In genomic region chr17:65531508-65532431, GRCh38 we compare ENCODE assay signal across 8 cellular contexts.
DNase-seq lines count a peak whose midpoint lies in the region; FAIRE-seq and TF ChIP-seq lines count a peak whose summit lies in the region.

No MANE protein-coding gene starts in this region.

- TF ChIP-seq CTCF in D721Med (IDR thresholded peaks at IDR 0.05; ENCODE audit: insufficient read depth, missing control alignments), result no peak

- no peaks in the 10 kb centered on the region for H3K27me3 ChIP-seq in subcutaneous abdominal adipose tissue (ENCODE audit: control insufficient read depth in 5 of 5, insufficient read depth in 4 of 5, low read length in 5 of 5)

- H3K4me3 ChIP-seq in subcutaneous abdominal adipose tissue (ENCODE audit: low read depth in 1 of 5, low read length in 5 of 5), result peak overlapping the region in 4 of 5 donors; percentile 14 to 32 (median 26)

- peaks cover 9 to 32% (median 29%) of the 10 kb centered on the region in 5 donors for H3K4me1 ChIP-seq in subcutaneous abdominal adipose tissue (ENCODE audit: control insufficient read depth in 5 of 5, insufficient read depth in 5 of 5, low read length in 5 of 5)

- FAIRE-seq in D721Med (lab: Jason Lieb, UNC), result no peak

- H3K9ac ChIP-seq in subcutaneous abdominal adipose tissue (ENCODE audit: low read length in 5 of 5), result peak overlapping the region in 3 of 5 donors; percentile 23 to 55 (median 31)

- H3K27ac ChIP-seq in angular gyrus (ENCODE audit: low read depth, low read length) (peak overlapping the region; percentile 46), subcutaneous abdominal adipose tissue (ENCODE audit: low read depth, low read length) (peak overlapping the region; percentile 91)

- CTCF ChIA-PET in HEK293T (lab: Yijun Ruan, JAX), result interaction anchor here (0.6 to 0.7 kb wide), 3 partner anchors 18 to 158 kb away, joined by 3 to 4 read pairs (median 4); no protein-coding TSS in a partner anchor

- peak; percentile 49 for DNase-seq in HEK293T (ENCODE audit: extremely low spot score)
- DNase-seq in iris pigment epithelial cell (ENCODE audit: low read depth), result peak; percentile 51
- no peak for DNase-seq in NCI-H1105 treated with DMSO at 0.1 percent for 48 hours (lab: John Stamatoyannopoulos, UW)
- no peak for DNase-seq in HK-2 (ENCODE audit: unreplicated experiment)
- DNase-seq in D721Med (ENCODE audit: insufficient read length, low spot score), result no peak
- DNase-seq in NCI-H2107 treated with DMSO at 0.1 percent for 48 hours (lab: John Stamatoyannopoulos, UW; ENCODE audit: unreplicated experiment), result no peak

- POLR2A ChIA-PET in HEK293T (lab: Yijun Ruan, JAX), result no interaction called here

- peaks cover 10 to 58% (median 43%) of the 10 kb centered on the region in 5 donors for H3K36me3 ChIP-seq in subcutaneous abdominal adipose tissue (ENCODE audit: control insufficient read depth in 5 of 5, insufficient read depth in 5 of 5, low read length in 5 of 5)

- H3K9me3 ChIP-seq in subcutaneous abdominal adipose tissue (ENCODE audit: control insufficient read depth in 5 of 5, low read length in 5 of 5), result no peaks in the 10 kb centered on the region

TF ChIP-seq in HEK293T, 16 proteins besides CTCF, POLR2A, EP300 and RAD21:
- TF ChIP-seq TARDBP (IDR thresholded peaks at IDR 0.05), result no peak
- no peak for TF ChIP-seq HDGF (IDR thresholded peaks at IDR 0.05; ENCODE audit: borderline replicate concordance)

Comparison
In these comparisons a context has a peak if more than half of its experiments do, and no peak if none do; other contexts are left out.
1. DNase-seq: peak in HEK293T (single experiment) and iris pigment epithelial cell (single experiment); none in NCI-H1105 treated with DMSO at 0.1 percent for 48 hours (single experiment), HK-2 (single experiment), D721Med (single experiment) and NCI-H2107 treated with DMSO at 0.1 percent for 48 hours (single experiment).